ENCODE assay signal across 26 cellular contexts in the genomic region with DNA sequence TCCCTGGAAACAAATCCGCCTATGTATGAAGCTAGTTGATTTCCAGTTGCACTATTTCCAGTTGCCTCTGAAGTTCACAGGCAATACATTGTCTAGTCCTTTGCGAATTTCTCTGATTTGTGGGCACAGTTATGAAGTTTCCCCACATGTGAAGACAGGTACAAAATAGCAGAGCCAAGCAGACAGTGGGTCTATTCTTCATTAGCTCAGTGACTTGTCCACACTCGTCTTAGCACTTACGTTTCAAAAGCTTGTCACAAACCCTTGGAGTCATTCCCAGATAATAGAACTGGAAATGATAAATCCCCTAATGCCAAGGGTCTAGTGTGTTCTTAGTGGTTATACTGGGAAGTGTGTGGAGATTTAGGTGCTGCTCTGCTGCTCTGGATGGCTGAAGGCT. TPM values are rescaled to one million over a fixed set of nuclear protein-coding genes. Genes with fewer than 3 reads are reported as not detected.
A peak's percentile ranks its signal among the peaks of the same experiment; 100 is the strongest.
DNase-seq lines count a peak whose midpoint lies in the region; ATAC-seq, FAIRE-seq and TF ChIP-seq lines count a peak whose summit lies in the region.
"Had no signal": no experiment of that assay in that cellular context is flagged by ENCODE, and none has a peak within 500 bp of the region (broad histone marks: within the 10 kb centered on the region; RNA-seq: fewer than 3 reads in every experiment).

No MANE protein-coding gene starts in this region.

- H3K27me3 ChIP-seq in Caco-2 (replicated peaks; ENCODE audit: control insufficient read depth, insufficient read depth, low read length) = no peaks in the 10 kb centered on the region
- H3K27me3 ChIP-seq in GM12878 (replicated peaks in 1 of 2; ENCODE audit: control insufficient read depth in 2 of 2, insufficient read depth in 2 of 2, low read length in 1 of 2) = no peaks in the 10 kb centered on the region
- no peaks in the 10 kb centered on the region for H3K27me3 ChIP-seq in prostate gland (replicated peaks; ENCODE audit: insufficient read depth)
- H3K27me3 ChIP-seq in transverse colon = no peaks in the 10 kb centered on the region
- H3K27me3 ChIP-seq: BE2C, Peyer's patch had no signal

- no peaks in the 10 kb centered on the region; the same call in 1 of the 2 replicates for H4K20me1 ChIP-seq in GM12878 (ENCODE audit: control insufficient read depth, insufficient read depth)

- H3K27me3 Mint-ChIP-seq in Caco-2 (ENCODE audit: insufficient read depth, unreplicated experiment) = no peaks in the 10 kb centered on the region
- H3K27me3 Mint-ChIP-seq: CD8-positive, alpha-beta memory T cell had no signal

- DNase-seq in Caco-2 (no peak), GM12878 (ENCODE audit: low read depth, low spot score) (no peak), epithelial cell of prostate (ENCODE audit: low read depth, low spot score) (peak; percentile 40), prostate gland (ENCODE audit: low spot score) (peak; percentile 40), transverse colon (no peak)
- DNase-seq in activated CD4-positive, alpha-beta T cell treated with anti-CD3 and anti-CD28 coated beads for 48 hours = no peak
- DNase-seq: 8988T; ACHN; BE2C; Calu3; CD8-positive, alpha-beta memory T cell; DMS79 treated with DMSO at 0.1 percent for 48 hours; GF-D8; HCEC 1CT; Kasumi-1; NCI-H2029; NCI-H2227 treated with DMSO at 0.1 percent for 48 hours; NCI-H526 treated with DMSO at 0.1 percent for 48 hours; Peyer's patch; SIG-M5 had no signal

- ATAC-seq in GM12878 (no peak), HG02840 (IDR thresholded peaks at IDR 0.05; ENCODE audit: low FRiP score, unreplicated experiment) (no peak)
- ATAC-seq: HepG2 had no signal

- H3K4me1 ChIP-seq in Caco-2 = no peaks in the 10 kb centered on the region
- no peaks in the 10 kb centered on the region for H3K4me1 ChIP-seq in GM12878 (ENCODE audit: control insufficient read depth, insufficient read depth, low read length)
- H3K4me1 ChIP-seq in prostate gland (replicated peaks) = no peaks in the 10 kb centered on the region
- H3K4me1 ChIP-seq in transverse colon = no peaks in the 10 kb centered on the region
- H3K4me1 ChIP-seq: BE2C, Peyer's patch had no signal

- H3K4me3 ChIP-seq in Caco-2 (ENCODE audit: low read depth, low read length) (no peak overlapping the region), GM12878 (no peak overlapping the region), prostate gland (no peak overlapping the region), transverse colon (no peak overlapping the region)
- H3K4me3 ChIP-seq: Peyer's patch, SK-N-MC had no signal

- SMC1A ChIA-PET in GM12878 (lab: Charles Lee; ENCODE audit: uncharacterized antibody, unreplicated experiment) = interaction anchor here (0.7 to 1.3 kb wide), 3 partner anchors 158 to 392 kb away, joined by 3 to 5 read pairs (median 4); no protein-coding TSS in a partner anchor

- TF ChIP-seq CTCF in Caco-2 (IDR thresholded peaks at IDR 0.05; ENCODE audit: insufficient read depth in 1 of 2, low read depth in 1 of 2, low read length in 1 of 2, severe bottlenecking in 1 of 2, unreplicated experiment in 1 of 2) (no peak), GM12878 (IDR thresholded peaks at IDR 0.05 in 2 of 3, conservative IDR thresholded peaks at IDR 0.05 in 1 of 3; ENCODE audit: control insufficient read depth in 2 of 3, extremely low read depth in 1 of 3, insufficient read depth in 1 of 3, low read depth in 3 of 3, low read length in 3 of 3) (no peak), prostate gland (IDR thresholded peaks at IDR 0.05) (no peak), transverse colon (IDR thresholded peaks at IDR 0.05) (no peak)

- no peak overlapping the region for H3K4me2 ChIP-seq in GM12878 (ENCODE audit: control insufficient read depth, insufficient read depth)

- no peak overlapping the region for H3K27ac ChIP-seq in GM12878 (ENCODE audit: control insufficient read depth, insufficient read depth)
- peak overlapping the region; percentile 18 for H3K27ac ChIP-seq in epithelial cell of prostate
- no peak overlapping the region for H3K27ac ChIP-seq in prostate gland
- no peak overlapping the region for H3K27ac ChIP-seq in transverse colon
- H3K27ac ChIP-seq: Peyer's patch, SK-N-MC had no signal

- no peak overlapping the region for H3K9ac ChIP-seq in GM12878 (ENCODE audit: control insufficient read depth, insufficient read depth, low read length)

- no peak for TF ChIP-seq POLR2A in GM12878 (IDR thresholded peaks at IDR 0.05; ENCODE audit: low read depth, low read length)
- no peak for TF ChIP-seq POLR2A in prostate gland (IDR thresholded peaks at IDR 0.05)
- no peak for TF ChIP-seq POLR2A in transverse colon (IDR thresholded peaks at IDR 0.05)

- in situ Hi-C loops in GM12878 (cut with MboI) (loop anchor here (5.0 to 10.0 kb wide), 2 partner anchors 102 to 395 kb away; no protein-coding TSS in a partner anchor), transverse colon (cut with MboI; ENCODE audit: low pct_ligation_motif_present in 1 of 4, low pct_unique_long_range_greater_than_20kb in 1 of 4, low sequenced_read_pairs in 3 of 4) (loop anchor here in 2 of 4 donors (10.0 kb wide), 1 partner anchor 105 kb away; no protein-coding TSS in a partner anchor)

- H3K36me3 ChIP-seq in Caco-2 (ENCODE audit: control insufficient read depth, insufficient read depth, low read length) = peaks cover 8% of the 10 kb centered on the region
- H3K36me3 ChIP-seq in GM12878 (ENCODE audit: control insufficient read depth in 2 of 2, insufficient read depth in 2 of 2, low read length in 1 of 2) = peaks cover 17 to 35% of the 10 kb centered on the region in 2 experiments
- H3K36me3 ChIP-seq in prostate gland = peaks cover 0 to 3% of the 10 kb centered on the region in 2 donors
- H3K36me3 ChIP-seq in transverse colon = peaks cover 0 to 41% (median 20%) of the 10 kb centered on the region in 4 donors

- intact Hi-C loops in Caco-2 (cut with micrococcal nuclease; ENCODE audit: unreplicated experiment) (no loop called here), GM12878 (cut with micrococcal nuclease; ENCODE audit: unreplicated experiment) (no loop called here), prostate gland (cut with DNase I) (loop anchor here (2.0 to 10.0 kb wide), 2 partner anchors 109 to 395 kb away; no protein-coding TSS in a partner anchor), transverse colon (cut with DNase I; ENCODE audit: low total_unique reads) (loop anchor here (5.0 kb wide), 1 partner anchor 107 kb away; no protein-coding TSS in a partner anchor)

- 98% methylated on average over 4 of the region's 4 CpGs for WGBS in GM12878 (ENCODE audit: insufficient coverage, insufficient replicate concordance, low lambda C conversion rate, missing lambda C conversion rate)
- 48% methylated on average over 4 of the region's 4 CpGs for WGBS in prostate gland
- 95% methylated on average over 2 to 4 of the region's 4 CpGs for WGBS in transverse colon (ENCODE audit: low coverage in 1 of 2), 2 donors

- H3K9me3 ChIP-seq in Caco-2 (no peaks in the 10 kb centered on the region), GM12878 (replicated peaks; ENCODE audit: control insufficient read depth, insufficient read depth, low read length) (no peaks in the 10 kb centered on the region), prostate gland (no peaks in the 10 kb centered on the region), transverse colon (no peaks in the 10 kb centered on the region)
- H3K9me3 ChIP-seq: BE2C, Peyer's patch had no signal

- TF ChIP-seq EP300 in GM12878 (IDR thresholded peaks at IDR 0.05; ENCODE audit: borderline replicate concordance in 1 of 2, control insufficient read depth in 1 of 2, low read depth in 2 of 2, low read length in 2 of 2) (no peak), transverse colon (IDR thresholded peaks at IDR 0.05; ENCODE audit: low read depth) (no peak)

- H3K79me2 ChIP-seq in GM12878 (ENCODE audit: control insufficient read depth, insufficient read depth, low read length) = no peaks in the 10 kb centered on the region

- no peak overlapping the region for H3K27ac Mint-ChIP-seq in Caco-2 (ENCODE audit: unreplicated experiment)

- H3K9me3 Mint-ChIP-seq in Caco-2 (ENCODE audit: unreplicated experiment) = no peaks in the 10 kb centered on the region
- H3K9me3 Mint-ChIP-seq: CD14-positive monocyte; CD8-positive, alpha-beta memory T cell had no signal

- RAD21 ChIA-PET in GM12878 (lab: Charles Lee; ENCODE audit: unreplicated experiment) = no interaction called here

- POLR2A ChIA-PET in Caco-2 (lab: Charles Lee) = no interaction called here
- POLR2A ChIA-PET in GM12878 (lab: Charles Lee) = no interaction called here

- FAIRE-seq in GM12878 (lab: Jason Lieb, UNC) = no peak
- FAIRE-seq: GM12892, H1, HepG2 had no signal

- H3K4me3 Mint-ChIP-seq in Caco-2 (ENCODE audit: unreplicated experiment) = no peak overlapping the region
- H3K4me3 Mint-ChIP-seq: CD14-positive monocyte; CD8-positive, alpha-beta memory T cell had no signal

- peaks cover 60% of the 10 kb centered on the region for H3K36me3 Mint-ChIP-seq in Caco-2 (ENCODE audit: insufficient read depth, unreplicated experiment)

- BruUV-seq in Caco-2 (replicated peaks; lab: Mats Ljungman, UMichigan) (TSS peak; percentile 65), GM12878 (replicated peaks; lab: Mats Ljungman, UMichigan) (TSS peak; percentile 36)

- H2AFZ ChIP-seq in GM12878 (ENCODE audit: control insufficient read depth, low read depth, low read length) = no peak overlapping the region

- TF ChIP-seq RAD21 in GM12878 (IDR thresholded peaks at IDR 0.05; ENCODE audit: insufficient read depth, low read depth, low read length) = no peak

- no peaks in the 10 kb centered on the region for H3K4me1 Mint-ChIP-seq in Caco-2 (ENCODE audit: low read depth, unreplicated experiment)
- H3K4me1 Mint-ChIP-seq: CD14-positive monocyte had no signal

- CTCF ChIA-PET in Caco-2 (lab: Charles Lee) (interaction anchor here (1.2 kb wide), 1 partner anchor 12 kb away, joined by 3 read pairs; no protein-coding TSS in a partner anchor), GM12878 (lab: Yijun Ruan, JAX) (interaction anchor here (0.6 to 1.4 kb wide), 7 partner anchors 12 to 654 kb away, joined by 3 to 6 read pairs (median 3); no protein-coding TSS in a partner anchor)

RNA-seq across cellular contexts. Expression of a gene that starts 14.5 kb away (rescaled TPM):
- total RNA-seq in Caco-2 (2022) = 83.0 and 87.3 TPM in 2 replicates
- total RNA-seq in GM12878 (2013; cell fraction: nucleolus; rRNA removed) = 40.0 and 42.4 TPM in 2 replicates
- 45.5 and 46.9 TPM in 2 replicates for total RNA-seq in GM12878 (2014; rRNA removed)
- 37.6 and 43.0 TPM in 2 replicates for total RNA-seq in GM12878 (2014; rRNA removed; fragmentation: Illumina TruSeq; extraction: Trizol)
- total RNA-seq in GM12878 (2021) = 63.0 and 65.1 TPM in 2 replicates
- polyA plus RNA-seq in GM12878 (2011; ENCODE audit: low read depth) = 23.8 TPM
- 45.2 and 45.6 TPM in 2 replicates for polyA plus RNA-seq in GM12878 (2011; rRNA removed)
- polyA plus RNA-seq in GM12878 (2011; cell fraction: cytosol; rRNA removed) = 37.1 and 59.6 TPM in 2 replicates
- 35.1 and 46.4 TPM in 2 replicates for polyA plus RNA-seq in GM12878 (2011; cell fraction: nucleus; rRNA removed)
- 31.6 and 39.6 TPM in 2 replicates for polyA plus RNA-seq in GM12878 (2012)
- 42.4 and 46.3 TPM in 2 replicates for polyA plus RNA-seq in GM12878 (2014; fragmentation: Illumina TruSeq; extraction: Trizol)
- polyA plus RNA-seq in GM12878 (2014; fragmentation: Nextera tagmentation; extraction: Ambion mirVana) = 10 to 100 TPM; 30.6 to 39.1 TPM
- polyA plus RNA-seq in GM12878 (2014; rRNA removed) = 56.1 and 60.2 TPM in 2 replicates
- 100 to 1,000 TPM in 1 of 2 experiments, 10 to 100 TPM in 1; 93.7 to 107 TPM for polyA plus RNA-seq in GM12878 (2016; fragmentation: Nextera tagmentation; extraction: Ambion mirVana)
- 48.5 and 79.9 TPM in 2 replicates for polyA minus RNA-seq in GM12878 (2011; rRNA and poly(A)+ RNA removed)
- 48.1 and 65.5 TPM in 2 replicates for polyA minus RNA-seq in GM12878 (2011; cell fraction: cytosol; rRNA and poly(A)+ RNA removed)
- 20.3 and 27.9 TPM in 2 replicates for polyA minus RNA-seq in GM12878 (2011; cell fraction: nucleus; rRNA and poly(A)+ RNA removed)
- total RNA-seq in prostate gland = 10 to 100 TPM; 25.5 to 29.1 TPM
- total RNA-seq in transverse colon = 10 to 100 TPM in 2 of 4 donors, 1 to 10 TPM in 2; 1.5 to 14.6 (median 8.1) TPM

Comparison
In these comparisons a context has a peak if more than half of its experiments do, and no peak if none do; other contexts are left out.
1. DNase-seq: peak in epithelial cell of prostate (single experiment) and prostate gland (single experiment); none in Caco-2 (0 of 2), GM12878 (single experiment), transverse colon (single experiment) and activated CD4-positive, alpha-beta T cell treated with anti-CD3 and anti-CD28 coated beads for 48 hours (single experiment).
2. intact Hi-C loops: an anchor here in prostate gland (2.0 to 10.0 kb wide) and transverse colon (5.0 kb wide); none called in Caco-2 and GM12878.